In genomic region chr19:50728084-50728737, GRCh38 we compare ENCODE assay signal across 1 cellular context.
TF ChIP-seq lines count a peak whose summit lies in the region.

No MANE protein-coding gene starts in this region.

TF ChIP-seq in WTC11, 78 proteins besides CTCF, POLR2A, EP300 and RAD21 (continued from another document):
- TF ChIP-seq, protein P1, sequence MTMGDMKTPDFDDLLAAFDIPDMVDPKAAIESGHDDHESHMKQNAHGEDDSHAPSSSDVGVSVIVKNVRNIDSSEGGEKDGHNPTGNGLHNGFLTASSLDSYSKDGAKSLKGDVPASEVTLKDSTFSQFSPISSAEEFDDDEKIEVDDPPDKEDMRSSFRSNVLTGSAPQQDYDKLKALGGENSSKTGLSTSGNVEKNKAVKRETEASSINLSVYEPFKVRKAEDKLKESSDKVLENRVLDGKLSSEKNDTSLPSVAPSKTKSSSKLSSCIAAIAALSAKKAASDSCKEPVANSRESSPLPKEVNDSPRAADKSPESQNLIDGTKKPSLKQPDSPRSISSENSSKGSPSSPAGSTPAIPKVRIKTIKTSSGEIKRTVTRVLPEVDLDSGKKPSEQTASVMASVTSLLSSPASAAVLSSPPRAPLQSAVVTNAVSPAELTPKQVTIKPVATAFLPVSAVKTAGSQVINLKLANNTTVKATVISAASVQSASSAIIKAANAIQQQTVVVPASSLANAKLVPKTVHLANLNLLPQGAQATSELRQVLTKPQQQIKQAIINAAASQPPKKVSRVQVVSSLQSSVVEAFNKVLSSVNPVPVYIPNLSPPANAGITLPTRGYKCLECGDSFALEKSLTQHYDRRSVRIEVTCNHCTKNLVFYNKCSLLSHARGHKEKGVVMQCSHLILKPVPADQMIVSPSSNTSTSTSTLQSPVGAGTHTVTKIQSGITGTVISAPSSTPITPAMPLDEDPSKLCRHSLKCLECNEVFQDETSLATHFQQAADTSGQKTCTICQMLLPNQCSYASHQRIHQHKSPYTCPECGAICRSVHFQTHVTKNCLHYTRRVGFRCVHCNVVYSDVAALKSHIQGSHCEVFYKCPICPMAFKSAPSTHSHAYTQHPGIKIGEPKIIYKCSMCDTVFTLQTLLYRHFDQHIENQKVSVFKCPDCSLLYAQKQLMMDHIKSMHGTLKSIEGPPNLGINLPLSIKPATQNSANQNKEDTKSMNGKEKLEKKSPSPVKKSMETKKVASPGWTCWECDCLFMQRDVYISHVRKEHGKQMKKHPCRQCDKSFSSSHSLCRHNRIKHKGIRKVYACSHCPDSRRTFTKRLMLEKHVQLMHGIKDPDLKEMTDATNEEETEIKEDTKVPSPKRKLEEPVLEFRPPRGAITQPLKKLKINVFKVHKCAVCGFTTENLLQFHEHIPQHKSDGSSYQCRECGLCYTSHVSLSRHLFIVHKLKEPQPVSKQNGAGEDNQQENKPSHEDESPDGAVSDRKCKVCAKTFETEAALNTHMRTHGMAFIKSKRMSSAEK (CRISPR knock-in tag; IDR thresholded peaks at IDR 0.05; ENCODE audit: borderline replicate concordance): no peak
- no peak for TF ChIP-seq ATF1 (CRISPR knock-in tag; IDR thresholded peaks at IDR 0.05)
- TF ChIP-seq AR (CRISPR knock-in tag; IDR thresholded peaks at IDR 0.05): no peak
- TF ChIP-seq ZBTB43 (CRISPR knock-in tag; IDR thresholded peaks at IDR 0.05): no peak
- TF ChIP-seq, protein P2, sequence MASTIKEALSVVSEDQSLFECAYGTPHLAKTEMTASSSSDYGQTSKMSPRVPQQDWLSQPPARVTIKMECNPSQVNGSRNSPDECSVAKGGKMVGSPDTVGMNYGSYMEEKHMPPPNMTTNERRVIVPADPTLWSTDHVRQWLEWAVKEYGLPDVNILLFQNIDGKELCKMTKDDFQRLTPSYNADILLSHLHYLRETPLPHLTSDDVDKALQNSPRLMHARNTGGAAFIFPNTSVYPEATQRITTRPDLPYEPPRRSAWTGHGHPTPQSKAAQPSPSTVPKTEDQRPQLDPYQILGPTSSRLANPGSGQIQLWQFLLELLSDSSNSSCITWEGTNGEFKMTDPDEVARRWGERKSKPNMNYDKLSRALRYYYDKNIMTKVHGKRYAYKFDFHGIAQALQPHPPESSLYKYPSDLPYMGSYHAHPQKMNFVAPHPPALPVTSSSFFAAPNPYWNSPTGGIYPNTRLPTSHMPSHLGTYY (CRISPR knock-in tag; IDR thresholded peaks at IDR 0.05): no peak
- TF ChIP-seq ATF3 (CRISPR knock-in tag; conservative IDR thresholded peaks at IDR 0.05): no peak
- TF ChIP-seq ZNF121 (CRISPR knock-in tag; IDR thresholded peaks at IDR 0.05): no peak
- peak; percentile 50 for TF ChIP-seq NFYB (CRISPR knock-in tag; conservative IDR thresholded peaks at IDR 0.05; ENCODE audit: low read depth)
- no peak for TF ChIP-seq ZNF317 (CRISPR knock-in tag; IDR thresholded peaks at IDR 0.05; ENCODE audit: borderline replicate concordance, low read depth)
- TF ChIP-seq, protein P3, sequence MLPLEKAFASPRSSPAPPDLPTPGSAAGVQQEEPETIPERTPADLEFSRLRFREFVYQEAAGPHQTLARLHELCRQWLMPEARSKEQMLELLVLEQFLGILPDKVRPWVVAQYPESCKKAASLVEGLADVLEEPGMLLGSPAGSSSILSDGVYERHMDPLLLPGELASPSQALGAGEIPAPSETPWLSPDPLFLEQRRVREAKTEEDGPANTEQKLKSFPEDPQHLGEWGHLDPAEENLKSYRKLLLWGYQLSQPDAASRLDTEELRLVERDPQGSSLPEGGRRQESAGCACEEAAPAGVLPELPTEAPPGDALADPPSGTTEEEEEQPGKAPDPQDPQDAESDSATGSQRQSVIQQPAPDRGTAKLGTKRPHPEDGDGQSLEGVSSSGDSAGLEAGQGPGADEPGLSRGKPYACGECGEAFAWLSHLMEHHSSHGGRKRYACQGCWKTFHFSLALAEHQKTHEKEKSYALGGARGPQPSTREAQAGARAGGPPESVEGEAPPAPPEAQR (CRISPR knock-in tag; IDR thresholded peaks at IDR 0.05): no peak
- no peak for TF ChIP-seq SOX15 (CRISPR knock-in tag; IDR thresholded peaks at IDR 0.05)
- TF ChIP-seq, protein P4, sequence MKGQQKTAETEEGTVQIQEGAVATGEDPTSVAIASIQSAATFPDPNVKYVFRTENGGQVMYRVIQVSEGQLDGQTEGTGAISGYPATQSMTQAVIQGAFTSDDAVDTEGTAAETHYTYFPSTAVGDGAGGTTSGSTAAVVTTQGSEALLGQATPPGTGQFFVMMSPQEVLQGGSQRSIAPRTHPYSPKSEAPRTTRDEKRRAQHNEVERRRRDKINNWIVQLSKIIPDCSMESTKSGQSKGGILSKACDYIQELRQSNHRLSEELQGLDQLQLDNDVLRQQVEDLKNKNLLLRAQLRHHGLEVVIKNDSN (CRISPR knock-in tag; IDR thresholded peaks at IDR 0.05): peak; percentile 60; the same call in 1 of the 2 replicates
